ENCODE assay signal across 7 cellular contexts in genomic region chr11:128548655-128549255, GRCh38. TPM values are rescaled to one million over a fixed set of nuclear protein-coding genes. Genes with fewer than 3 reads are reported as not detected.
DNase-seq lines count a peak whose midpoint lies in the region; ATAC-seq and TF ChIP-seq lines count a peak whose summit lies in the region.

No MANE protein-coding gene starts in this region.

- peak; percentile 86 for DNase-seq in H7
- DNase-seq in fibroblast of gingiva (ENCODE audit: low read depth): peak; percentile 12
- peak; percentile 61 for DNase-seq in naive B cell
- DNase-seq in DMS79 (lab: John Stamatoyannopoulos, UW): no peak

- no peak for TF ChIP-seq CTCF in WI38 (IDR thresholded peaks at IDR 0.05; ENCODE audit: low read depth, low read length)

- peaks cover 3% of the 10 kb centered on the region; the same call in 1 of the 2 replicates for H3K36me3 ChIP-seq in H7 (replicated peaks; ENCODE audit: control insufficient read depth, insufficient read depth, low read length)

- peak overlapping the region; percentile 13 for H3K4me3 ChIP-seq in H7 (ENCODE audit: insufficient read depth, low read depth, low read length)
- H3K4me3 ChIP-seq in WI38 (ENCODE audit: low read depth, low read length): peak overlapping the region; percentile 47

- peaks cover 19% of the 10 kb centered on the region for H3K27me3 ChIP-seq in H7 (ENCODE audit: control insufficient read depth, insufficient read depth, low read length)

- H3K27ac Mint-ChIP-seq in naive B cell: peak overlapping the region; percentile 70 to 99 (median 96)

- H3K4me1 Mint-ChIP-seq in naive B cell: peaks cover 60 to 81% (median 75%) of the 10 kb centered on the region in 3 donors

- no peaks in the 10 kb centered on the region for H3K36me3 Mint-ChIP-seq in naive B cell

- H3K27me3 Mint-ChIP-seq in naive B cell: no peaks in the 10 kb centered on the region

- H3K4me3 Mint-ChIP-seq in naive B cell: peak overlapping the region; percentile 43 to 93 (median 90)

- peak in 1 of 2 donors; percentile 10 for ATAC-seq in naive B cell (ENCODE audit: low read depth in 2 of 2)
- no peak for ATAC-seq in HG02884 (IDR thresholded peaks at IDR 0.05; ENCODE audit: unreplicated experiment)
- ATAC-seq in GM19324 (IDR thresholded peaks at IDR 0.05; ENCODE audit: low FRiP score, unreplicated experiment): no peak

- H3K9me3 Mint-ChIP-seq in naive B cell: no peaks in the 10 kb centered on the region

RNA-seq across cellular contexts. Expression of gene ETS1, which starts 38.6 kb away (rescaled TPM):
- 23.8 and 24.1 TPM in 2 replicates for total RNA-seq in H7 (2014; rRNA removed; shearing (Covaris generic))
- polyA plus RNA-seq in naive B cell (ENCODE audit: low read depth in 6 of 6): 100 to 1,000 TPM; 205 to 278 (median 247) TPM
